In the genomic region with DNA sequence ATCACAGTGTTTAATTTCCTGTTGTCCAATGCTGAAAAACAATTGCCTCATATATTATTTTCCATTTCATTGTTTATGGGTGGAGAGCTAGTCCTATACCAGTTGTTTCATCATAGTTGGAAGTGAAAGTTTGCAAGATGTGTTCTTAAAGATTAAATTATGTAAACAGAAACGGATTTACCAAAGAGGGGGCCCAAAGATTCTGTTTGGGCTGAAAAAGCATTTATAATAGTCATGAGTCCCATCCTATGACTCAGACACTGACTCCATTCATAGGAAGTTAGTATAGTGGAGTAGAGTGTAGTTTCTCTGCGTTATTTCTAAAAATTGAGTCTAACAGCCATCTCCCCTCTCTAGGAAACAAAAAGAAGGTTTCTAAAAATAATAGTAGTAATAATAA, we compare ENCODE assay signal across 1 cellular context.
TF ChIP-seq lines count a peak whose summit lies in the region.

No MANE protein-coding gene starts in this region.

TF ChIP-seq in endothelial cell of umbilical vein, 7 proteins besides CTCF, POLR2A, EP300 and RAD21:
- TF ChIP-seq POLR2AphosphoS5 (IDR thresholded peaks at IDR 0.05; ENCODE audit: insufficient read depth, low read depth, low read length) = no peak
- TF ChIP-seq, protein P1, sequence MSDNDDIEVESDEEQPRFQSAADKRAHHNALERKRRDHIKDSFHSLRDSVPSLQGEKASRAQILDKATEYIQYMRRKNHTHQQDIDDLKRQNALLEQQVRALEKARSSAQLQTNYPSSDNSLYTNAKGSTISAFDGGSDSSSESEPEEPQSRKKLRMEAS (IDR thresholded peaks at IDR 0.05; ENCODE audit: insufficient read depth, insufficient read length) = no peak
- no peak for TF ChIP-seq GATA2 (IDR thresholded peaks at IDR 0.05; ENCODE audit: insufficient read depth, insufficient read length, low read depth, low read length)
- no peak for TF ChIP-seq MYC (IDR thresholded peaks at IDR 0.05; ENCODE audit: low read depth, low read length)
- TF ChIP-seq JUN (IDR thresholded peaks at IDR 0.05; ENCODE audit: borderline replicate concordance, insufficient read depth, insufficient read length, low read depth) = peak; percentile 44
- peak; percentile 76 for TF ChIP-seq FOS (IDR thresholded peaks at IDR 0.05; ENCODE audit: borderline replicate concordance, insufficient read depth, low read length)
- TF ChIP-seq EZH2 (IDR thresholded peaks at IDR 0.05; ENCODE audit: borderline replicate concordance, low read depth, low read length, severe bottlenecking) = no peak
